8 cellular contexts compared by ENCODE assay signal in genomic region chr9:127396253-127396807, GRCh38. TPM values are rescaled to one million over a fixed set of nuclear protein-coding genes. Genes with fewer than 3 reads are reported as not detected.
A peak's percentile ranks its signal among the peaks of the same experiment; 100 is the strongest.
DNase-seq lines count a peak whose midpoint lies in the region; ATAC-seq and TF ChIP-seq lines count a peak whose summit lies in the region.

No MANE protein-coding gene starts in this region.

- no TSS peak for BruUV-seq in Panc1 (replicated peaks; lab: Mats Ljungman, UMichigan)

- POLR2A ChIA-PET in Panc1 (lab: Charles Lee), result interaction anchor here (0.6 kb wide), 1 partner anchor 35 kb away, joined by 6 read pairs; no protein-coding TSS in a partner anchor

- H3K4me3 ChIP-seq in GM12875 (ENCODE audit: low read depth, low read length), result peak overlapping the region; percentile 30
- peak overlapping the region; percentile 64 to 76 for H3K4me3 ChIP-seq in Panc1 (ENCODE audit: low read depth in 2 of 2, low read length in 2 of 2)
- peak overlapping the region; percentile 56 for H3K4me3 ChIP-seq in fibroblast of the aortic adventitia (ENCODE audit: low read depth, low read length)
- peak overlapping the region; percentile 94 for H3K4me3 ChIP-seq in psoas muscle

- ATAC-seq in Panc1 (peak; percentile 47; the same call in 1 of the 2 replicates), psoas muscle (no peak)

- CTCF ChIA-PET in Panc1 (lab: Charles Lee), result interaction anchor here (0.9 to 1.0 kb wide), 2 partner anchors 169 to 431 kb away, joined by 3 to 4 read pairs; no protein-coding TSS in a partner anchor

- in situ Hi-C loops in Panc1 (cut with HindIII; ENCODE audit: low pct_unique_long_range_greater_than_20kb, low sequenced_read_pairs), result no loop called here

- H3K4me1 ChIP-seq in Panc1 (ENCODE audit: control insufficient read depth, insufficient read depth, low read length), result peaks cover 16% of the 10 kb centered on the region
- H3K4me1 ChIP-seq in psoas muscle, result peaks cover 13% of the 10 kb centered on the region

- intact Hi-C loops in Panc1 (cut with micrococcal nuclease; ENCODE audit: unreplicated experiment), result no loop called here
- intact Hi-C loops in psoas muscle (cut with DNase I), result loop anchor here (2.0 to 10.0 kb wide), 3 partner anchors 26 to 179 kb away; no protein-coding TSS in a partner anchor

- WGBS in psoas muscle, 3 donors, result 3 to 4% (median 3%) methylated on average over 24 to 27 of the region's 27 CpGs

- no peak for TF ChIP-seq CTCF in GM12875 (IDR thresholded peaks at IDR 0.05; ENCODE audit: borderline replicate concordance, insufficient read depth, low read depth, low read length)
- no peak for TF ChIP-seq CTCF in Panc1 (IDR thresholded peaks at IDR 0.05)
- no peak for TF ChIP-seq CTCF in fibroblast of the aortic adventitia (IDR thresholded peaks at IDR 0.05; ENCODE audit: insufficient read depth, low read length)
- TF ChIP-seq CTCF in psoas muscle (IDR thresholded peaks at IDR 0.05), result no peak

- no peaks in the 10 kb centered on the region; the same call in 1 of the 2 replicates for H3K36me3 ChIP-seq in Panc1 (ENCODE audit: control insufficient read depth, insufficient read depth, low read length)
- peaks cover 0 to 22% of the 10 kb centered on the region in 2 donors for H3K36me3 ChIP-seq in psoas muscle (ENCODE audit: insufficient read depth in 1 of 2, low read depth in 1 of 2)

- H3K27me3 ChIP-seq in Panc1 (ENCODE audit: control insufficient read depth, insufficient read depth, low read length), result no peaks in the 10 kb centered on the region
- no peaks in the 10 kb centered on the region for H3K27me3 ChIP-seq in psoas muscle (ENCODE audit: insufficient read depth in 3 of 3, low read length in 2 of 3)

- peak overlapping the region; percentile 86 for H3K27ac ChIP-seq in Panc1 (ENCODE audit: low read length)
- H3K27ac ChIP-seq in psoas muscle, result peak overlapping the region; percentile 81

- DNase-seq in Panc1 (ENCODE audit: low read depth, low spot score) (no peak), fibroblast of the aortic adventitia (ENCODE audit: low read depth) (no peak), psoas muscle (no peak), kidney glomerular epithelial cell (lab: John Stamatoyannopoulos, UW) (no peak), NCI-H446 (lab: John Stamatoyannopoulos, UW) (no peak), amygdala (lab: John Stamatoyannopoulos, UW) (no peak), GM19238 (ENCODE audit: insufficient read length, low spot score) (no peak)

- H3K9me3 ChIP-seq in Panc1 (ENCODE audit: control insufficient read depth, insufficient read depth, low read depth, low read length) (no peaks in the 10 kb centered on the region), psoas muscle (no peaks in the 10 kb centered on the region)

RNA-seq across cellular contexts. Expression of gene SLC2A8, which starts 0.6 kb away (rescaled TPM):
- 55.7 TPM for total RNA-seq in Panc1 (2021; ENCODE audit: unreplicated experiment)
- 38.1 TPM for polyA plus RNA-seq in Panc1 (2012; ENCODE audit: insufficient read length)
- total RNA-seq in fibroblast of the aortic adventitia (ENCODE audit: low replicate concordance), result 5.5 TPM in 1 of 2 replicates, not detected in the other
- total RNA-seq in psoas muscle, result 10 to 100 TPM; 15.8 to 18.7 (median 16.3) TPM
- 10 to 100 TPM; 13.2 to 20.3 (median 19.0) TPM for polyA plus RNA-seq in psoas muscle

RNA-seq across cellular contexts. Expression of gene ZNF79, which starts 27.9 kb away (rescaled TPM):
- 5.4 TPM for total RNA-seq in Panc1 (2021; ENCODE audit: unreplicated experiment)
- polyA plus RNA-seq in Panc1 (2012; ENCODE audit: insufficient read length), result 3.5 TPM
- 10.2 and 21.0 TPM in 2 replicates for total RNA-seq in fibroblast of the aortic adventitia (ENCODE audit: low replicate concordance)
- total RNA-seq in psoas muscle, result 10 to 100 TPM in 2 of 4 donors, 1 to 10 TPM in 2; 4.4 to 10.7 (median 9.1) TPM
- 1 to 10 TPM; 2.7 to 6.0 (median 2.8) TPM for polyA plus RNA-seq in psoas muscle

RNA-seq across cellular contexts. Expression of gene RPL12, which starts 54.9 kb away (rescaled TPM):
- total RNA-seq in Panc1 (2021; ENCODE audit: unreplicated experiment) (951 TPM), fibroblast of the aortic adventitia (ENCODE audit: low replicate concordance) (511 and 2,619 TPM in 2 replicates), psoas muscle (1,000 to 10,000 TPM in 1 of 4 donors, 100 to 1,000 TPM in 3; 748 to 1,111 (median 831) TPM)
- polyA plus RNA-seq in Panc1 (2012; ENCODE audit: insufficient read length), result 1,315 TPM
- 1,000 to 10,000 TPM; 1,171 to 2,317 (median 1,895) TPM for polyA plus RNA-seq in psoas muscle

RNA-seq across cellular contexts. Expression of gene LRSAM1, which starts 55.0 kb away (rescaled TPM):
- total RNA-seq in Panc1 (2021; ENCODE audit: unreplicated experiment) (15.4 TPM), fibroblast of the aortic adventitia (ENCODE audit: low replicate concordance) (12.9 and 15.3 TPM in 2 replicates), psoas muscle (10 to 100 TPM in 3 of 4 donors, 1 to 10 TPM in 1; 8.3 to 17.7 (median 13.8) TPM)
- polyA plus RNA-seq in Panc1 (2012; ENCODE audit: insufficient read length), result 21.1 TPM
- 10 to 100 TPM; 11.1 to 17.1 (median 11.6) TPM for polyA plus RNA-seq in psoas muscle

Comparison
In these comparisons a context has a peak if more than half of its experiments do, and no peak if none do; other contexts are left out.
1. H3K4me3 ChIP-seq: peak in every context shown above with its lines; median percentile 94 in psoas muscle; 70 in Panc1; 56 in fibroblast of the aortic adventitia; 30 in GM12875.